Comparison of ENCODE assay signal across 21 cellular contexts in the genomic region with DNA sequence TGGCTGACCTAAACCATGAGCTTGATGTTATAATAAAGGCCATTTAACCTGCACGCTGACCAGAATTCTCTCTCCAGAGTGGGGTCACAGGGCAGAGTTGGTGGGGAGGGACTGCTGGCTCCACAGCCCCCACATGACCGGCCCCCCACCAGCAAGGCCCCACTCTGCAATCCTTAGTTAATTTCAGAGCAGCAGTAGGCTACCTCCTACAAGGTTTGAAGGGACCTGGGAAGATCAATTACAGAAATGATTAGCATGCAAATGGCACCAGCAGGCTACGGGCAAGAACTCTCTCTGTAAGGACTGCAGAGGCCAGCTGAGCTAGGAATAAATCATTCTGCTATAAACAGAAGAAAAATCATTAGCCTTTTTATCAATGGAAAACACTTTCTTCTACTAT.
DNase-seq lines count a peak whose midpoint lies in the region; ATAC-seq and TF ChIP-seq lines count a peak whose summit lies in the region.
"Had no signal": no experiment of that assay in that cellular context is flagged by ENCODE, and none has a peak within 500 bp of the region (broad histone marks: within the 10 kb centered on the region; RNA-seq: fewer than 3 reads in every experiment).

No MANE protein-coding gene starts in this region.

- no peaks in the 10 kb centered on the region for H3K79me2 ChIP-seq in mesendoderm (ENCODE audit: control insufficient read depth, insufficient read depth, low read length)

- no peak overlapping the region for H3K56ac ChIP-seq in mesendoderm (ENCODE audit: low read length)

- no peak overlapping the region for H4K5ac ChIP-seq in mesendoderm (ENCODE audit: low read length)

- peaks cover 7% of the 10 kb centered on the region for H3K4me1 ChIP-seq in endodermal cell (ENCODE audit: control insufficient read depth, insufficient read depth, low read length)
- peaks cover 15% of the 10 kb centered on the region for H3K4me1 ChIP-seq in mesendoderm (ENCODE audit: control insufficient read depth, low read depth, low read length)
- H3K4me1 ChIP-seq: BE2C, Caco-2 had no signal

- DNase-seq in H7 (peak; percentile 40), NCI-H524 treated with DMSO at 0.1 percent for 48 hours (lab: John Stamatoyannopoulos, UW) (peak; percentile 67), endodermal cell (peak; percentile 57), mesendoderm (peak; percentile 55), COLO668 (lab: John Stamatoyannopoulos, UW; ENCODE audit: unreplicated experiment) (no peak)
- no peak for DNase-seq in effector memory CD8-positive, alpha-beta T cell
- DNase-seq: BE2C; Caco-2; CD4-positive, CD25-positive, alpha-beta regulatory T cell; GOT3; Karpas-422; NCI-H1417 treated with DMSO at 0.1 percent for 48 hours; NCI-H187 treated with DMSO at 0.1 percent for 48 hours; NCI-H226; PC-3; RPMI8226; SHP77 treated with DMSO at 0.1 percent for 48 hours had no signal

- H3K27ac Mint-ChIP-seq in endodermal cell: no peak overlapping the region
- H3K27ac Mint-ChIP-seq in effector memory CD8-positive, alpha-beta T cell: no peak overlapping the region
- H3K27ac Mint-ChIP-seq: CD4-positive, CD25-positive, alpha-beta regulatory T cell; IgD-negative memory B cell had no signal

- H3K4ac ChIP-seq in mesendoderm (ENCODE audit: low read depth, low read length): no peak overlapping the region

- H3K4me1 Mint-ChIP-seq in endodermal cell: peaks cover 43% of the 10 kb centered on the region
- H3K4me1 Mint-ChIP-seq in effector memory CD8-positive, alpha-beta T cell (ENCODE audit: low read depth in 2 of 2): no peaks in the 10 kb centered on the region
- H3K4me1 Mint-ChIP-seq: CD4-positive, CD25-positive, alpha-beta regulatory T cell; IgD-negative memory B cell had no signal

- ATAC-seq in effector memory CD8-positive, alpha-beta T cell (replicated peaks): no peak
- ATAC-seq in HG03045 (IDR thresholded peaks at IDR 0.05; ENCODE audit: unreplicated experiment): no peak
- ATAC-seq: GM12878, PC-3, SK-N-SH treated with all-trans-retinoic acid at 6 μM for 48 hours had no signal

- H2BK120ac ChIP-seq in mesendoderm (ENCODE audit: low read depth, low read length): peak overlapping the region; percentile 45

- no peak overlapping the region for H4K8ac ChIP-seq in mesendoderm (ENCODE audit: low read depth, low read length)

- no peak overlapping the region for H2AK5ac ChIP-seq in mesendoderm (ENCODE audit: low read length)

- H3K4me3 ChIP-seq in H7 (ENCODE audit: insufficient read depth, low read depth, low read length) (no peak overlapping the region), endodermal cell (ENCODE audit: low read length) (no peak overlapping the region), mesendoderm (ENCODE audit: low read length) (no peak overlapping the region)
- H3K4me3 ChIP-seq: GM12878 had no signal

- H3K4me3 Mint-ChIP-seq in endodermal cell: no peak overlapping the region
- no peak overlapping the region for H3K4me3 Mint-ChIP-seq in effector memory CD8-positive, alpha-beta T cell
- H3K4me3 Mint-ChIP-seq: CD4-positive, CD25-positive, alpha-beta regulatory T cell had no signal

- peak overlapping the region; percentile 92 for H3K18ac ChIP-seq in mesendoderm (ENCODE audit: low read length)

- no peak for TF ChIP-seq CTCF in endodermal cell (conservative IDR thresholded peaks at IDR 0.05)

- no peaks in the 10 kb centered on the region for H3K9me3 ChIP-seq in endodermal cell (ENCODE audit: control insufficient read depth, low read length)
- H3K9me3 ChIP-seq: BE2C, Caco-2 had no signal

- H3K36me3 ChIP-seq in H7 (replicated peaks; ENCODE audit: control insufficient read depth, insufficient read depth, low read length): no peaks in the 10 kb centered on the region
- H3K36me3 ChIP-seq in endodermal cell (ENCODE audit: control insufficient read depth, insufficient read depth, low read length): no peaks in the 10 kb centered on the region
- no peaks in the 10 kb centered on the region for H3K36me3 ChIP-seq in mesendoderm (ENCODE audit: control insufficient read depth, insufficient read depth, low read length)
- H3K36me3 ChIP-seq: BE2C had no signal

- H3K27me3 ChIP-seq in H7 (ENCODE audit: control insufficient read depth, insufficient read depth, low read length) (peaks cover 3% of the 10 kb centered on the region), endodermal cell (ENCODE audit: control insufficient read depth, insufficient read depth, low read length, poor library complexity, severe bottlenecking) (no peaks in the 10 kb centered on the region), mesendoderm (ENCODE audit: insufficient read depth, low read length, poor library complexity) (no peaks in the 10 kb centered on the region)
- H3K27me3 ChIP-seq: BE2C had no signal

- H3K4me2 ChIP-seq in mesendoderm (ENCODE audit: low read length): no peak overlapping the region

- WGBS in endodermal cell (ENCODE audit: insufficient coverage in 1 of 2, insufficient read length in 1 of 2), 2 experiments: 32 to 60% methylated on average over 1 to 3 of the region's 3 CpGs
- WGBS in mesendoderm (ENCODE audit: extremely low coverage, insufficient coverage, low lambda C conversion rate): no CpG with 5 or more reads among the region's 3 CpGs

- peaks cover 6% of the 10 kb centered on the region for H3K27me3 Mint-ChIP-seq in endodermal cell (ENCODE audit: insufficient read depth)
- H3K27me3 Mint-ChIP-seq in effector memory CD8-positive, alpha-beta T cell: peaks cover 9 to 21% of the 10 kb centered on the region in 2 donors

- no peak overlapping the region for H2BK15ac ChIP-seq in mesendoderm (replicated peaks; ENCODE audit: low read depth)

- H3K36me3 Mint-ChIP-seq in endodermal cell (ENCODE audit: low read depth): no peaks in the 10 kb centered on the region
- H3K36me3 Mint-ChIP-seq in effector memory CD8-positive, alpha-beta T cell (ENCODE audit: insufficient read depth): no peaks in the 10 kb centered on the region
- H3K36me3 Mint-ChIP-seq: CD4-positive, CD25-positive, alpha-beta regulatory T cell had no signal

- H3K23ac ChIP-seq in mesendoderm (ENCODE audit: low read length): no peak overlapping the region

- H3K9ac ChIP-seq in endodermal cell (ENCODE audit: extremely low read depth, low read length, poor library complexity, severe bottlenecking) (no peak overlapping the region), mesendoderm (ENCODE audit: low read length) (no peak overlapping the region)

- no peak overlapping the region for H2BK5ac ChIP-seq in mesendoderm (ENCODE audit: low read length)

- no peak overlapping the region for H3K27ac ChIP-seq in endodermal cell (ENCODE audit: low read depth, low read length)
- no peak overlapping the region for H3K27ac ChIP-seq in mesendoderm (ENCODE audit: low read depth, low read length)

- H3K9me3 Mint-ChIP-seq in endodermal cell: no peaks in the 10 kb centered on the region
- no peaks in the 10 kb centered on the region for H3K9me3 Mint-ChIP-seq in effector memory CD8-positive, alpha-beta T cell

- no peaks in the 10 kb centered on the region for H3K79me1 ChIP-seq in mesendoderm (ENCODE audit: low read length)

Comparison
In these comparisons a context has a peak if more than half of its experiments do, and no peak if none do; other contexts are left out.
1. DNase-seq: peak in H7 (single experiment), NCI-H524 treated with DMSO at 0.1 percent for 48 hours (single experiment), endodermal cell (single experiment) and mesendoderm (single experiment); none in COLO668 (single experiment) and effector memory CD8-positive, alpha-beta T cell (0 of 3).